11 cellular contexts compared by ENCODE assay signal in genomic region chr14:58812050-58812690, GRCh38.
DNase-seq lines count a peak whose midpoint lies in the region; ATAC-seq and TF ChIP-seq lines count a peak whose summit lies in the region.
"Had no signal": no experiment of that assay in that cellular context is flagged by ENCODE, and none has a peak within 500 bp of the region (broad histone marks: within the 10 kb centered on the region; RNA-seq: fewer than 3 reads in every experiment).

No MANE protein-coding gene starts in this region.

- H3K36me3 Mint-ChIP-seq in natural killer cell treated with Interleukin-12 subunit alpha and Interleukin-12 subunit beta and Interleukin-15 and Interleukin-18, amount 100 ng/mL, for 72 hours = no peaks in the 10 kb centered on the region
- H3K36me3 Mint-ChIP-seq in activated CD8-positive, alpha-beta T cell treated with anti-CD3 and anti-CD28 coated beads, Interleukin-2, amount 10 ng/mL, durations not matched to agents 7 days and 5 days (ENCODE audit: low read depth) = no peaks in the 10 kb centered on the region

- TF ChIP-seq CTCF in foreskin keratinocyte (conservative IDR thresholded peaks at IDR 0.05) = no peak

- no peaks in the 10 kb centered on the region for H3K9me3 Mint-ChIP-seq in natural killer cell treated with Interleukin-12 subunit alpha and Interleukin-12 subunit beta and Interleukin-15 and Interleukin-18, amount 100 ng/mL, for 72 hours
- H3K9me3 Mint-ChIP-seq in activated CD8-positive, alpha-beta T cell treated with anti-CD3 and anti-CD28 coated beads, Interleukin-2, amount 10 ng/mL, durations not matched to agents 7 days and 5 days (ENCODE audit: insufficient read depth) = no peaks in the 10 kb centered on the region
- H3K9me3 Mint-ChIP-seq: H9 had no signal

- H3K27me3 ChIP-seq in foreskin keratinocyte = peaks cover 9% of the 10 kb centered on the region

- H3K4me3 Mint-ChIP-seq in natural killer cell treated with Interleukin-12 subunit alpha and Interleukin-12 subunit beta and Interleukin-15 and Interleukin-18, amount 100 ng/mL, for 72 hours = no peak overlapping the region
- H3K4me3 Mint-ChIP-seq in activated CD8-positive, alpha-beta T cell treated with anti-CD3 and anti-CD28 coated beads, Interleukin-2, amount 10 ng/mL, durations not matched to agents 7 days and 5 days = no peak overlapping the region
- H3K4me3 Mint-ChIP-seq: H9 had no signal

- H3K27me3 Mint-ChIP-seq in natural killer cell treated with Interleukin-12 subunit alpha and Interleukin-12 subunit beta and Interleukin-15 and Interleukin-18, amount 100 ng/mL, for 72 hours = no peaks in the 10 kb centered on the region
- no peaks in the 10 kb centered on the region for H3K27me3 Mint-ChIP-seq in activated CD8-positive, alpha-beta T cell treated with anti-CD3 and anti-CD28 coated beads, Interleukin-2, amount 10 ng/mL, durations not matched to agents 7 days and 5 days (ENCODE audit: low read depth)

- no peak overlapping the region for H3K27ac Mint-ChIP-seq in natural killer cell treated with Interleukin-12 subunit alpha and Interleukin-12 subunit beta and Interleukin-15 and Interleukin-18, amount 100 ng/mL, for 72 hours
- no peak overlapping the region for H3K27ac Mint-ChIP-seq in activated CD8-positive, alpha-beta T cell treated with anti-CD3 and anti-CD28 coated beads, Interleukin-2, amount 10 ng/mL, durations not matched to agents 7 days and 5 days
- H3K27ac Mint-ChIP-seq: H9 had no signal

- CTCF ChIA-PET in activated CD8-positive, alpha-beta T cell treated with anti-CD3 and anti-CD28 coated beads, Interleukin-2, amount 10 ng/mL, durations not matched to agents 7 days and 5 days (lab: Charles Lee) = no interaction called here

- H3K27ac ChIP-seq in foreskin keratinocyte = no peak overlapping the region

- no peaks in the 10 kb centered on the region for H3K4me1 Mint-ChIP-seq in natural killer cell treated with Interleukin-12 subunit alpha and Interleukin-12 subunit beta and Interleukin-15 and Interleukin-18, amount 100 ng/mL, for 72 hours (ENCODE audit: low read depth in 2 of 2)
- H3K4me1 Mint-ChIP-seq in activated CD8-positive, alpha-beta T cell treated with anti-CD3 and anti-CD28 coated beads, Interleukin-2, amount 10 ng/mL, durations not matched to agents 7 days and 5 days (ENCODE audit: low read depth) = no peaks in the 10 kb centered on the region
- H3K4me1 Mint-ChIP-seq: H9 had no signal

- no peaks in the 10 kb centered on the region for H3K4me1 ChIP-seq in foreskin keratinocyte

- DNase-seq in DMS 273 (lab: John Stamatoyannopoulos, UW; ENCODE audit: unreplicated experiment) (peak; percentile 62), NCI-H524 treated with DMSO at 0.1 percent for 48 hours (lab: John Stamatoyannopoulos, UW) (peak; percentile 51), pons (ENCODE audit: low spot score) (no peak), foreskin keratinocyte (no peak)
- no peak for DNase-seq in natural killer cell treated with Interleukin-12 subunit alpha and Interleukin-12 subunit beta and Interleukin-15 and Interleukin-18, amount 100 ng/mL, for 72 hours (ENCODE audit: low spot score)
- no peak for DNase-seq in activated CD8-positive, alpha-beta T cell treated with anti-CD3 and anti-CD28 coated beads, Interleukin-2, amount 10 ng/mL, durations not matched to agents 7 days and 5 days
- DNase-seq: activated CD8-positive, alpha-beta memory T cell treated with anti-CD3 and anti-CD28 coated beads, Interleukin-2, amount 50 U/mL, for 48 hours; H9; left ventricle myocardium superior had no signal

- POLR2A ChIA-PET in activated CD8-positive, alpha-beta T cell treated with anti-CD3 and anti-CD28 coated beads, Interleukin-2, amount 10 ng/mL, durations not matched to agents 7 days and 5 days (lab: Charles Lee) = no interaction called here

- ATAC-seq in GM19025 (IDR thresholded peaks at IDR 0.05; ENCODE audit: low read depth, unreplicated experiment) (peak; percentile 80), HG02885 (IDR thresholded peaks at IDR 0.05; ENCODE audit: poor library complexity, unreplicated experiment) (peak; percentile 88), foreskin keratinocyte (no peak)
- ATAC-seq in natural killer cell treated with Interleukin-12 subunit alpha and Interleukin-12 subunit beta and Interleukin-15 and Interleukin-18, amount 100 ng/mL, for 72 hours = no peak
- ATAC-seq in activated CD8-positive, alpha-beta T cell treated with anti-CD3 and anti-CD28 coated beads, Interleukin-2, amount 10 ng/mL, durations not matched to agents 7 days and 5 days = no peak
- ATAC-seq: left ventricle myocardium superior had no signal

Comparison
In these comparisons a context has a peak if more than half of its experiments do, and no peak if none do; other contexts are left out.
1. DNase-seq: peak in DMS 273 (single experiment) and NCI-H524 treated with DMSO at 0.1 percent for 48 hours (single experiment); none in natural killer cell treated with Interleukin-12 subunit alpha and Interleukin-12 subunit beta and Interleukin-15 and Interleukin-18, amount 100 ng/mL, for 72 hours (single experiment), activated CD8-positive, alpha-beta T cell treated with anti-CD3 and anti-CD28 coated beads, Interleukin-2, amount 10 ng/mL, durations not matched to agents 7 days and 5 days (single experiment), pons (single experiment) and foreskin keratinocyte (0 of 2).
2. ATAC-seq: peak in GM19025 (single experiment) and HG02885 (single experiment); none in natural killer cell treated with Interleukin-12 subunit alpha and Interleukin-12 subunit beta and Interleukin-15 and Interleukin-18, amount 100 ng/mL, for 72 hours (0 of 2), activated CD8-positive, alpha-beta T cell treated with anti-CD3 and anti-CD28 coated beads, Interleukin-2, amount 10 ng/mL, durations not matched to agents 7 days and 5 days (single experiment) and foreskin keratinocyte (single experiment).